13 cellular contexts compared by ENCODE assay signal in genomic region chr11:73972620-73973449, GRCh38. TPM values are rescaled to one million over a fixed set of nuclear protein-coding genes. Genes with fewer than 3 reads are reported as not detected.
A peak's percentile ranks its signal among the peaks of the same experiment; 100 is the strongest.
DNase-seq lines count a peak whose midpoint lies in the region; ATAC-seq, FAIRE-seq and TF ChIP-seq lines count a peak whose summit lies in the region.
"Had no signal": no experiment of that assay in that cellular context is flagged by ENCODE, and none has a peak within 500 bp of the region (broad histone marks: within the 10 kb centered on the region; RNA-seq: fewer than 3 reads in every experiment).

No MANE protein-coding gene starts in this region.

- no peaks in the 10 kb centered on the region for H3K27me3 ChIP-seq in naive thymus-derived CD4-positive, alpha-beta T cell (ENCODE audit: control insufficient read depth in 2 of 2, insufficient read depth in 2 of 2, low read length in 2 of 2)

- TF ChIP-seq CTCF in activated CD8-positive, alpha-beta T cell treated with anti-CD3 and anti-CD28 coated beads for 36 hours (IDR thresholded peaks at IDR 0.05) = no peak

- DNase-seq in DMS 273 (lab: John Stamatoyannopoulos, UW; ENCODE audit: unreplicated experiment) (peak; percentile 32), DMS 273 treated with DMSO at 0.1 percent for 48 hours (lab: John Stamatoyannopoulos, UW) (no peak), GM12892 (ENCODE audit: insufficient read length) (no peak), retina (no peak), NCI-H2107 treated with DMSO at 0.1 percent for 48 hours (lab: John Stamatoyannopoulos, UW; ENCODE audit: unreplicated experiment) (no peak), MV-4-11 (lab: John Stamatoyannopoulos, UW) (no peak)
- no peak for DNase-seq in activated CD8-positive, alpha-beta T cell treated with anti-CD3 and anti-CD28 coated beads for 36 hours
- no peak for DNase-seq in naive thymus-derived CD4-positive, alpha-beta T cell
- DNase-seq: foreskin fibroblast, IMR-90 had no signal

- H3K9me3 ChIP-seq in naive thymus-derived CD4-positive, alpha-beta T cell (ENCODE audit: control insufficient read depth in 2 of 3, low read length in 3 of 3) = no peaks in the 10 kb centered on the region
- H3K9me3 ChIP-seq: thoracic aorta had no signal

- no peak overlapping the region for H3K4me3 Mint-ChIP-seq in activated CD8-positive, alpha-beta T cell treated with anti-CD3 and anti-CD28 coated beads for 36 hours
- peak overlapping the region in 9 of 10 donors; percentile 0 to 96 (median 58) for H3K4me3 Mint-ChIP-seq in naive thymus-derived CD4-positive, alpha-beta T cell

- H3K27ac Mint-ChIP-seq in activated CD8-positive, alpha-beta T cell treated with anti-CD3 and anti-CD28 coated beads for 36 hours = peak overlapping the region; percentile 84
- peak overlapping the region; percentile 79 to 100 (median 98) for H3K27ac Mint-ChIP-seq in naive thymus-derived CD4-positive, alpha-beta T cell

- peak; percentile 40; the same call in 1 of the 2 replicates for TF ChIP-seq POLR2A in GM12892 (IDR thresholded peaks at IDR 0.05; ENCODE audit: low read depth, low read length)

- POLR2A ChIA-PET in activated CD8-positive, alpha-beta T cell treated with anti-CD3 and anti-CD28 coated beads for 36 hours (lab: Charles Lee) = interaction anchor here (1.0 to 16.4 kb wide), 9 partner anchors 8 to 128 kb away, joined by 3 to 269 read pairs (median 4); partner anchors contain the start of genes UCP2 and UCP3
- POLR2A ChIA-PET in naive thymus-derived CD4-positive, alpha-beta T cell (lab: Charles Lee) = interaction anchor here (1.0 to 26.2 kb wide), 9 partner anchors 8 to 107 kb away, joined by 3 to 1403 read pairs (median 11); partner anchors contain the start of genes UCP2 and UCP3

- H3K4me1 ChIP-seq in naive thymus-derived CD4-positive, alpha-beta T cell (ENCODE audit: control insufficient read depth in 2 of 2, insufficient read depth in 2 of 2, low read length in 2 of 2) = peaks cover 86 to 93% of the 10 kb centered on the region in 2 donors
- H3K4me1 ChIP-seq: parathyroid adenoma had no signal

- H3K9me3 Mint-ChIP-seq in activated CD8-positive, alpha-beta T cell treated with anti-CD3 and anti-CD28 coated beads for 36 hours = no peaks in the 10 kb centered on the region
- H3K9me3 Mint-ChIP-seq in naive thymus-derived CD4-positive, alpha-beta T cell = peaks cover 0 to 4% (median 0%) of the 10 kb centered on the region in 11 donors

- H3K36me3 Mint-ChIP-seq in activated CD8-positive, alpha-beta T cell treated with anti-CD3 and anti-CD28 coated beads for 36 hours (ENCODE audit: low read depth) = peaks cover 50% of the 10 kb centered on the region
- H3K36me3 Mint-ChIP-seq in naive thymus-derived CD4-positive, alpha-beta T cell = peaks cover 16 to 42% (median 35%) of the 10 kb centered on the region in 5 donors

- FAIRE-seq in GM12892 (lab: Jason Lieb, UNC) = no peak

- no peak for ATAC-seq in activated CD8-positive, alpha-beta T cell treated with anti-CD3 and anti-CD28 coated beads for 36 hours
- no peak for ATAC-seq in naive thymus-derived CD4-positive, alpha-beta T cell

- intact Hi-C loops in activated CD8-positive, alpha-beta T cell treated with anti-CD3 and anti-CD28 coated beads for 36 hours (cut with micrococcal nuclease) = loop anchor here (5.0 kb wide), 1 partner anchor 34 kb away; the partner anchor contains the start of gene UCP3
- intact Hi-C loops in naive thymus-derived CD4-positive, alpha-beta T cell (cut with micrococcal nuclease) = loop anchor here in 1 of 2 donors (1.0 kb wide), 1 partner anchor 22 kb away; no protein-coding TSS in a partner anchor

- no peak overlapping the region for H3K4me3 ChIP-seq in naive thymus-derived CD4-positive, alpha-beta T cell (ENCODE audit: low read length)
- H3K4me3 ChIP-seq: thoracic aorta had no signal

- CTCF ChIA-PET in activated CD8-positive, alpha-beta T cell treated with anti-CD3 and anti-CD28 coated beads for 36 hours (lab: Charles Lee) = interaction anchor here (1.1 to 2.5 kb wide), 3 partner anchors 9 to 18 kb away, joined by 3 to 13 read pairs (median 4); no protein-coding TSS in a partner anchor
- CTCF ChIA-PET in naive thymus-derived CD4-positive, alpha-beta T cell (lab: Charles Lee) = interaction anchor here (0.8 to 2.6 kb wide), 5 partner anchors 10 to 60 kb away, joined by 3 to 10 read pairs (median 3); partner anchors contain the start of gene UCP2

- H3K4me1 Mint-ChIP-seq in activated CD8-positive, alpha-beta T cell treated with anti-CD3 and anti-CD28 coated beads for 36 hours (ENCODE audit: low read depth) = peaks cover 88% of the 10 kb centered on the region
- peaks cover 74 to 100% (median 89%) of the 10 kb centered on the region in 7 donors for H3K4me1 Mint-ChIP-seq in naive thymus-derived CD4-positive, alpha-beta T cell

- peaks cover 20 to 38% (median 23%) of the 10 kb centered on the region in 3 experiments for H3K36me3 ChIP-seq in naive thymus-derived CD4-positive, alpha-beta T cell (ENCODE audit: control insufficient read depth in 2 of 3, insufficient read depth in 3 of 3, low read length in 3 of 3)

- no peaks in the 10 kb centered on the region for H3K27me3 Mint-ChIP-seq in activated CD8-positive, alpha-beta T cell treated with anti-CD3 and anti-CD28 coated beads for 36 hours
- H3K27me3 Mint-ChIP-seq in naive thymus-derived CD4-positive, alpha-beta T cell = no peaks in the 10 kb centered on the region

- H3K27ac ChIP-seq in naive thymus-derived CD4-positive, alpha-beta T cell (ENCODE audit: low read depth, low read length) = peak overlapping the region; percentile 59
- H3K27ac ChIP-seq: 22Rv1, parathyroid adenoma, thoracic aorta had no signal

RNA-seq across cellular contexts. Expression of gene UCP2, which starts 9.8 kb away (rescaled TPM):
- 83.0 TPM for polyA plus RNA-seq in GM12892 (2012; ENCODE audit: missing spikeins)
- 100 to 1,000 TPM; 244 to 252 TPM for total RNA-seq in activated CD8-positive, alpha-beta T cell treated with anti-CD3 and anti-CD28 coated beads for 36 hours
- total RNA-seq in naive thymus-derived CD4-positive, alpha-beta T cell = 100 to 1,000 TPM; 365 to 949 (median 395) TPM
- polyA plus RNA-seq in naive thymus-derived CD4-positive, alpha-beta T cell = 1,000 to 10,000 TPM; 1,221 to 1,411 TPM

RNA-seq across cellular contexts. Expression of gene DNAJB13, which starts 22.0 kb away (rescaled TPM):
- polyA plus RNA-seq in GM12892 (2012; ENCODE audit: missing spikeins) = 0.28 TPM
- under 1 TPM in 1 of 2 experiments, not detected in 1; 0.18 TPM for total RNA-seq in activated CD8-positive, alpha-beta T cell treated with anti-CD3 and anti-CD28 coated beads for 36 hours
- total RNA-seq in naive thymus-derived CD4-positive, alpha-beta T cell = under 1 TPM in 4 of 5 experiments, not detected in 1; 0.19 to 0.73 (median 0.44) TPM
- under 1 TPM; 0.32 to 0.45 TPM for polyA plus RNA-seq in naive thymus-derived CD4-positive, alpha-beta T cell

RNA-seq across cellular contexts. Expression of gene UCP3, which starts 36.0 kb away (rescaled TPM):
- 0.74 TPM for polyA plus RNA-seq in GM12892 (2012; ENCODE audit: missing spikeins)
- total RNA-seq in activated CD8-positive, alpha-beta T cell treated with anti-CD3 and anti-CD28 coated beads for 36 hours = 1 to 10 TPM; 1.5 to 2.2 TPM
- 10 to 100 TPM in 1 of 5 experiments, 1 to 10 TPM in 4; 3.8 to 10.5 (median 6.6) TPM for total RNA-seq in naive thymus-derived CD4-positive, alpha-beta T cell
- under 1 TPM; 0.41 to 0.97 TPM for polyA plus RNA-seq in naive thymus-derived CD4-positive, alpha-beta T cell
